Comparison of ENCODE assay signal across 12 cellular contexts in the genomic region with DNA sequence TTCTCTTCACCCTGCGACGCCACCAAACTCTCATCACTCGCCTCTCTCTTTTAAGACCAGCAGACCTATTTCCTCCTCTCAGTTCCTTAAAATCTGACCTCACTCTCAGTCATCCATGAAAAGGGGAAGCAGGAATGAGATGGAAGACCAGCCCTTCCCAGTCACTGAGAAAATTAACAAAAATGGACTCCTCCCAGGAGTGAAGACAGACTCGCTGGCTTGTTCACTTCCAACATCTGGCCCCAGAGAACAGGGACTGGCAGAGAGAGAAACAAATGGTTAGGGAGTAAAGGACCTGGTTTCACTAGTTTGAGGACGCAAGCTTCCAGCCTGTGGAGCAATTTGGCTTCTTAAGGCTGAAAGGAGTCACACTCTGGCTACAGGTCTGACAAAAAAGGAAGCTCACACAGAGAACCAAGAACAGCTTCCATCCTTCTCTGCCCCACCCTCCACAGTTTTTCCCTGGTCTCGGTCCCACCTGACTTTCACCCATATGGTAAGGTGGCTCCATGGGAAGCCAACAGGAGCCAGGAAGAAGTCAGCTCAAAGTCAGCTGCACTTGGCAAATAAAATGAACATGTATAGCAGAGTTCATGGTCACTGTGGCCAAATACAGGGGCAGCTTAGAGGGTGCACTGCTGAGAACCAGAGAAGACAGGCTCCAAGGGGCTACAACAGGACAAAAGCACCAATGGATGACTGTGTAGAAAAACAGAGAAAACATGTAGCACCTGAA. TPM values are rescaled to one million over a fixed set of nuclear protein-coding genes. Genes with fewer than 3 reads are reported as not detected.
DNase-seq lines count a peak whose midpoint lies in the region; ATAC-seq and TF ChIP-seq lines count a peak whose summit lies in the region.
"Had no signal": no experiment of that assay in that cellular context is flagged by ENCODE, and none has a peak within 500 bp of the region (broad histone marks: within the 10 kb centered on the region; RNA-seq: fewer than 3 reads in every experiment).

No MANE protein-coding gene starts in this region.

- H3K27ac ChIP-seq in Panc1 (ENCODE audit: low read length): peak overlapping the region; percentile 18
- peak overlapping the region; percentile 7 to 83 (median 64) for H3K27ac ChIP-seq in heart left ventricle
- peak overlapping the region; percentile 50 for H3K27ac ChIP-seq in psoas muscle
- H3K27ac ChIP-seq: SK-N-MC had no signal

- POLR2A ChIA-PET in Panc1 (lab: Charles Lee): no interaction called here

- H3K27ac Mint-ChIP-seq in natural killer cell treated with Interleukin-12 subunit alpha and Interleukin-12 subunit beta and Interleukin-15 and Interleukin-18, amount 100 ng/mL, for 72 hours: no peak overlapping the region

- intact Hi-C loops in Panc1 (cut with micrococcal nuclease; ENCODE audit: unreplicated experiment) (no loop called here), heart left ventricle (cut with DNase I) (loop anchor here in 7 of 10 donors (2.0 to 10.0 kb wide), 6 partner anchors 35 to 55 kb away; a partner anchor contains a TSS), psoas muscle (cut with DNase I) (no loop called here)

- H3K4me3 Mint-ChIP-seq in natural killer cell treated with Interleukin-12 subunit alpha and Interleukin-12 subunit beta and Interleukin-15 and Interleukin-18, amount 100 ng/mL, for 72 hours: no peak overlapping the region
- H3K4me3 Mint-ChIP-seq: central memory CD8-positive, alpha-beta T cell had no signal

- peaks cover 12 to 19% of the 10 kb centered on the region in 2 donors for H3K27me3 Mint-ChIP-seq in natural killer cell treated with Interleukin-12 subunit alpha and Interleukin-12 subunit beta and Interleukin-15 and Interleukin-18, amount 100 ng/mL, for 72 hours

- peaks cover 30% of the 10 kb centered on the region for H3K4me1 ChIP-seq in Panc1 (ENCODE audit: control insufficient read depth, insufficient read depth, low read length)
- H3K4me1 ChIP-seq in heart left ventricle: peaks cover 8 to 73% (median 53%) of the 10 kb centered on the region in 12 donors
- H3K4me1 ChIP-seq in psoas muscle: peaks cover 14% of the 10 kb centered on the region

- DNase-seq in Ammon's horn (ENCODE audit: low spot score): peak; percentile 43
- DNase-seq in Panc1 (ENCODE audit: low read depth, low spot score): no peak
- no peak for DNase-seq in heart left ventricle
- DNase-seq in psoas muscle: peak in 1 of 2 donors; percentile 63
- no peak for DNase-seq in NCI-H774 (lab: John Stamatoyannopoulos, UW)
- DNase-seq in natural killer cell treated with Interleukin-12 subunit alpha and Interleukin-12 subunit beta and Interleukin-15 and Interleukin-18, amount 100 ng/mL, for 72 hours (ENCODE audit: low spot score): no peak
- no peak for DNase-seq in NCI-H2171 treated with DMSO at 0.1 percent for 48 hours (lab: John Stamatoyannopoulos, UW)
- DNase-seq: activated CD4-positive, alpha-beta T cell treated with anti-CD3 and anti-CD28 coated beads for 4 hours; activated effector memory CD4-positive, alpha-beta T cell treated with Interleukin-2 at 50 U/mL for 16 hours had no signal

- TF ChIP-seq CTCF in Panc1 (IDR thresholded peaks at IDR 0.05): no peak
- no peak for TF ChIP-seq CTCF in heart left ventricle (IDR thresholded peaks at IDR 0.05)
- TF ChIP-seq CTCF in psoas muscle (IDR thresholded peaks at IDR 0.05): no peak

- CTCF ChIA-PET in Panc1 (lab: Charles Lee): no interaction called here

- H3K9me3 Mint-ChIP-seq in natural killer cell treated with Interleukin-12 subunit alpha and Interleukin-12 subunit beta and Interleukin-15 and Interleukin-18, amount 100 ng/mL, for 72 hours: no peaks in the 10 kb centered on the region
- H3K9me3 Mint-ChIP-seq: central memory CD8-positive, alpha-beta T cell had no signal

- peaks cover 10% of the 10 kb centered on the region for H3K36me3 ChIP-seq in Panc1 (ENCODE audit: control insufficient read depth, insufficient read depth, low read length)
- H3K36me3 ChIP-seq in heart left ventricle: peaks cover 0 to 47% (median 12%) of the 10 kb centered on the region in 9 donors
- H3K36me3 ChIP-seq in psoas muscle (ENCODE audit: insufficient read depth in 1 of 2, low read depth in 1 of 2): peaks cover 0 to 9% of the 10 kb centered on the region in 2 donors

- H3K27me3 ChIP-seq in Panc1 (ENCODE audit: control insufficient read depth, insufficient read depth, low read length): no peaks in the 10 kb centered on the region
- no peaks in the 10 kb centered on the region for H3K27me3 ChIP-seq in heart left ventricle
- no peaks in the 10 kb centered on the region for H3K27me3 ChIP-seq in psoas muscle (ENCODE audit: insufficient read depth in 3 of 3, low read length in 2 of 3)

- WGBS in heart left ventricle, 4 donors: 64 to 69% (median 66%) methylated on average over 5 to 6 of the region's 6 CpGs
- WGBS in psoas muscle, 3 donors: 68 to 75% (median 69%) methylated on average over 6 of the region's 6 CpGs

- in situ Hi-C loops in Panc1 (cut with HindIII; ENCODE audit: low pct_unique_long_range_greater_than_20kb, low sequenced_read_pairs): no loop called here

- H3K4me1 Mint-ChIP-seq in natural killer cell treated with Interleukin-12 subunit alpha and Interleukin-12 subunit beta and Interleukin-15 and Interleukin-18, amount 100 ng/mL, for 72 hours (ENCODE audit: low read depth in 2 of 2): peaks cover 4 to 13% of the 10 kb centered on the region in 2 donors

- no peak for TF ChIP-seq POLR2A in heart left ventricle (IDR thresholded peaks at IDR 0.05)

- no TSS peak for BruUV-seq in Panc1 (replicated peaks; lab: Mats Ljungman, UMichigan)

- H3K4me3 ChIP-seq in Panc1 (ENCODE audit: low read depth in 2 of 2, low read length in 2 of 2) (no peak overlapping the region), heart left ventricle (no peak overlapping the region), psoas muscle (no peak overlapping the region)
- H3K4me3 ChIP-seq: SK-N-MC had no signal

- ATAC-seq in Panc1 (no peak), heart left ventricle (peak; percentile 40 to 65 (median 59)), psoas muscle (peak in 3 of 4 donors; percentile 17 to 59 (median 18)), HG03520 (IDR thresholded peaks at IDR 0.05; ENCODE audit: unreplicated experiment) (no peak)
- no peak for ATAC-seq in natural killer cell treated with Interleukin-12 subunit alpha and Interleukin-12 subunit beta and Interleukin-15 and Interleukin-18, amount 100 ng/mL, for 72 hours

- H3K9me3 ChIP-seq in Panc1 (ENCODE audit: control insufficient read depth, insufficient read depth, low read depth, low read length): no peaks in the 10 kb centered on the region
- no peaks in the 10 kb centered on the region for H3K9me3 ChIP-seq in heart left ventricle
- H3K9me3 ChIP-seq in psoas muscle: no peaks in the 10 kb centered on the region

- no peaks in the 10 kb centered on the region for H3K36me3 Mint-ChIP-seq in natural killer cell treated with Interleukin-12 subunit alpha and Interleukin-12 subunit beta and Interleukin-15 and Interleukin-18, amount 100 ng/mL, for 72 hours

RNA-seq across cellular contexts. Expression of a gene that starts 57.2 kb away (rescaled TPM):
- 446 TPM for total RNA-seq in Panc1 (2021; ENCODE audit: unreplicated experiment)
- polyA plus RNA-seq in Panc1 (2012; ENCODE audit: insufficient read length): 777 TPM
- 100 to 1,000 TPM in 8 of 9 donors, 10 to 100 TPM in 1; 96.3 to 223 (median 118) TPM for total RNA-seq in heart left ventricle
- polyA plus RNA-seq in heart left ventricle: 100 to 1,000 TPM in 1 of 2 donors, 10 to 100 TPM in 1; 23.1 to 159 TPM
- total RNA-seq in psoas muscle: 10 to 100 TPM; 37.5 to 61.5 (median 54.8) TPM
- polyA plus RNA-seq in psoas muscle: 10 to 100 TPM; 19.3 to 28.2 (median 19.8) TPM
- total RNA-seq in natural killer cell treated with Interleukin-12 subunit alpha and Interleukin-12 subunit beta and Interleukin-15 and Interleukin-18, amount 100 ng/mL, for 72 hours: under 1 TPM in 1 of 2 donors, not detected in 1; 0.17 TPM

Comparison
In these comparisons a context has a peak if more than half of its experiments do, and no peak if none do; other contexts are left out.
1. ATAC-seq: peak in heart left ventricle (4 of 4) and psoas muscle (3 of 4); none in Panc1 (single experiment), HG03520 (single experiment) and natural killer cell treated with Interleukin-12 subunit alpha and Interleukin-12 subunit beta and Interleukin-15 and Interleukin-18, amount 100 ng/mL, for 72 hours (0 of 2).
2. RNA of a gene that starts 57.2 kb away (total RNA-seq): 446 TPM in Panc1 (single experiment), 96.3 to 223 TPM in heart left ventricle and 37.5 to 61.5 TPM in psoas muscle; 0.17 TPM in natural killer cell treated with Interleukin-12 subunit alpha and Interleukin-12 subunit beta and Interleukin-15 and Interleukin-18, amount 100 ng/mL, for 72 hours; every median in the first group is over 10 times any median in the second.
3. intact Hi-C loops: an anchor here in heart left ventricle (2.0 to 10.0 kb wide); none called in Panc1 and psoas muscle.
4. Peak in every context shown above with its lines, with median percentiles within 50 percentile points of each other: H3K27ac ChIP-seq.